Comparison of ENCODE assay signal across 1 cellular context in the genomic region with DNA sequence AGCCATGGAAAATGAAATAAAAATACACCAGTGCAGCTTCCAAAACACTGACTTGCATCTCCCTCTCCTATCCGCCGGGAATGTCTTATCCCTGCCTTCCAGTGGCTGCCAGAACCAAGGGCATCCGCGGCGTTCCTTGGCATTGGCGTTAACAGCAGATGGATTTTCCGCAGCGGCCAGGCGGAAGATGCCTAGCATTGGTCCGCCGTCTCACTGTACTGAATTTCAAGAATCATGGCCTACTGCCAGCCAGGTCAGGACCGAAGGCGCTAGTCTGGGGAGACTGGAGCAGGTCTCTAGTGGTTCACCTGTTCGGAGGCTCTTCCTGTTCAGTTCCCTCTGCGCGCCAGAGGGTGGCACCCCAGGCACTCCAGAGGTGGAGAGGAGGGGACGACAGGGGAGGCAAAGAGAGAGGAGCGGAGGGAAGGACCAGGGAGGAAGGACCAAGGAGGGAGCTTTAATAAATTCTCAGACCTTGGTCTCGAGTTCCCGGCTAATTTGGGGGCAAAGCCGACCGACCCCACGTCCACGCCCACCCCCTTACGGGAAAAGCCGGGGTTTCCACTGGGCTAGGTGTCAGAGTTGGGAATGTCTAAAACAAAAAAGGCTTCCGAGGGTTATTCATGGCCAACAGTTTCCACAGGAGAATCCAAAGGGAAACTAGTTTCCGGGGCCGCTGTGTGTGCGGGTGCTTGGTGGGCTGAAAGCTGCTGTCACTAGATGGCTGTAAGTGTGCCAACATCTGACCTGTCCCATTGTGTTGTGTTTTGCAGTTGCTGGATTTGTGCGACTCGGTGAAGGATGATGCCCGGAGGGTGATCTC.
A peak's percentile ranks its signal among the peaks of the same experiment; 100 is the strongest.
TF ChIP-seq lines count a peak whose summit lies in the region.

No MANE protein-coding gene starts in this region.

TF ChIP-seq in HepG2, 621 proteins besides CTCF, POLR2A, EP300 and RAD21 (continued from another document and continues in another):
- TF ChIP-seq ZNF605 (CRISPR knock-in tag; IDR thresholded peaks at IDR 0.05) = peak; percentile 63; the same call in 1 of the 2 replicates
- TF ChIP-seq, protein P1, sequence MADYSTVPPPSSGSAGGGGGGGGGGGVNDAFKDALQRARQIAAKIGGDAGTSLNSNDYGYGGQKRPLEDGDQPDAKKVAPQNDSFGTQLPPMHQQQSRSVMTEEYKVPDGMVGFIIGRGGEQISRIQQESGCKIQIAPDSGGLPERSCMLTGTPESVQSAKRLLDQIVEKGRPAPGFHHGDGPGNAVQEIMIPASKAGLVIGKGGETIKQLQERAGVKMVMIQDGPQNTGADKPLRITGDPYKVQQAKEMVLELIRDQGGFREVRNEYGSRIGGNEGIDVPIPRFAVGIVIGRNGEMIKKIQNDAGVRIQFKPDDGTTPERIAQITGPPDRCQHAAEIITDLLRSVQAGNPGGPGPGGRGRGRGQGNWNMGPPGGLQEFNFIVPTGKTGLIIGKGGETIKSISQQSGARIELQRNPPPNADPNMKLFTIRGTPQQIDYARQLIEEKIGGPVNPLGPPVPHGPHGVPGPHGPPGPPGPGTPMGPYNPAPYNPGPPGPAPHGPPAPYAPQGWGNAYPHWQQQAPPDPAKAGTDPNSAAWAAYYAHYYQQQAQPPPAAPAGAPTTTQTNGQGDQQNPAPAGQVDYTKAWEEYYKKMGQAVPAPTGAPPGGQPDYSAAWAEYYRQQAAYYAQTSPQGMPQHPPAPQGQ (CRISPR knock-in tag; IDR thresholded peaks at IDR 0.05; ENCODE audit: borderline replicate concordance) = no peak
- TF ChIP-seq, protein P2, sequence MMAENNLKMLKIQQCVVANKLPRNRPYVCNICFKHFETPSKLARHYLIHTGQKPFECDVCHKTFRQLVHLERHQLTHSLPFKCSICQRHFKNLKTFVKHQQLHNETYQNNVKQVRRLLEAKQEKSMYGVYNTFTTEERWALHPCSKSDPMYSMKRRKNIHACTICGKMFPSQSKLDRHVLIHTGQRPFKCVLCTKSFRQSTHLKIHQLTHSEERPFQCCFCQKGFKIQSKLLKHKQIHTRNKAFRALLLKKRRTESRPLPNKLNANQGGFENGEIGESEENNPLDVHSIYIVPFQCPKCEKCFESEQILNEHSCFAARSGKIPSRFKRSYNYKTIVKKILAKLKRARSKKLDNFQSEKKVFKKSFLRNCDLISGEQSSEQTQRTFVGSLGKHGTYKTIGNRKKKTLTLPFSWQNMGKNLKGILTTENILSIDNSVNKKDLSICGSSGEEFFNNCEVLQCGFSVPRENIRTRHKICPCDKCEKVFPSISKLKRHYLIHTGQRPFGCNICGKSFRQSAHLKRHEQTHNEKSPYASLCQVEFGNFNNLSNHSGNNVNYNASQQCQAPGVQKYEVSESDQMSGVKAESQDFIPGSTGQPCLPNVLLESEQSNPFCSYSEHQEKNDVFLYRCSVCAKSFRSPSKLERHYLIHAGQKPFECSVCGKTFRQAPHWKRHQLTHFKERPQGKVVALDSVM (CRISPR knock-in tag; IDR thresholded peaks at IDR 0.05) = no peak; the same call in 1 of the 2 replicates
- no peak for TF ChIP-seq RORA (CRISPR knock-in tag; IDR thresholded peaks at IDR 0.05)
- no peak for TF ChIP-seq ZNF550 (CRISPR knock-in tag; IDR thresholded peaks at IDR 0.05; ENCODE audit: borderline replicate concordance)
- TF ChIP-seq ZNF572 (CRISPR knock-in tag; IDR thresholded peaks at IDR 0.05) = 0 out of 2 replicates have a peak, but pooled peaks have one; percentile 24
- TF ChIP-seq, protein P3, sequence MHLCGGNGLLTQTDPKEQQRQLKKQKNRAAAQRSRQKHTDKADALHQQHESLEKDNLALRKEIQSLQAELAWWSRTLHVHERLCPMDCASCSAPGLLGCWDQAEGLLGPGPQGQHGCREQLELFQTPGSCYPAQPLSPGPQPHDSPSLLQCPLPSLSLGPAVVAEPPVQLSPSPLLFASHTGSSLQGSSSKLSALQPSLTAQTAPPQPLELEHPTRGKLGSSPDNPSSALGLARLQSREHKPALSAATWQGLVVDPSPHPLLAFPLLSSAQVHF (CRISPR knock-in tag; IDR thresholded peaks at IDR 0.05) = no peak
- TF ChIP-seq ZNF879 (CRISPR knock-in tag; IDR thresholded peaks at IDR 0.05) = no peak
- TF ChIP-seq, protein P4, sequence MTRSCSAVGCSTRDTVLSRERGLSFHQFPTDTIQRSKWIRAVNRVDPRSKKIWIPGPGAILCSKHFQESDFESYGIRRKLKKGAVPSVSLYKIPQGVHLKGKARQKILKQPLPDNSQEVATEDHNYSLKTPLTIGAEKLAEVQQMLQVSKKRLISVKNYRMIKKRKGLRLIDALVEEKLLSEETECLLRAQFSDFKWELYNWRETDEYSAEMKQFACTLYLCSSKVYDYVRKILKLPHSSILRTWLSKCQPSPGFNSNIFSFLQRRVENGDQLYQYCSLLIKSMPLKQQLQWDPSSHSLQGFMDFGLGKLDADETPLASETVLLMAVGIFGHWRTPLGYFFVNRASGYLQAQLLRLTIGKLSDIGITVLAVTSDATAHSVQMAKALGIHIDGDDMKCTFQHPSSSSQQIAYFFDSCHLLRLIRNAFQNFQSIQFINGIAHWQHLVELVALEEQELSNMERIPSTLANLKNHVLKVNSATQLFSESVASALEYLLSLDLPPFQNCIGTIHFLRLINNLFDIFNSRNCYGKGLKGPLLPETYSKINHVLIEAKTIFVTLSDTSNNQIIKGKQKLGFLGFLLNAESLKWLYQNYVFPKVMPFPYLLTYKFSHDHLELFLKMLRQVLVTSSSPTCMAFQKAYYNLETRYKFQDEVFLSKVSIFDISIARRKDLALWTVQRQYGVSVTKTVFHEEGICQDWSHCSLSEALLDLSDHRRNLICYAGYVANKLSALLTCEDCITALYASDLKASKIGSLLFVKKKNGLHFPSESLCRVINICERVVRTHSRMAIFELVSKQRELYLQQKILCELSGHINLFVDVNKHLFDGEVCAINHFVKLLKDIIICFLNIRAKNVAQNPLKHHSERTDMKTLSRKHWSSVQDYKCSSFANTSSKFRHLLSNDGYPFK (CRISPR knock-in tag; IDR thresholded peaks at IDR 0.05; ENCODE audit: borderline replicate concordance) = no peak; the same call in 1 of the 2 replicates
- TF ChIP-seq SAP130 (CRISPR knock-in tag; IDR thresholded peaks at IDR 0.05; ENCODE audit: low read depth) = 0 out of 2 replicates have a peak, but pooled peaks have one; percentile 25
- TF ChIP-seq ZSCAN31 (CRISPR knock-in tag; IDR thresholded peaks at IDR 0.05; ENCODE audit: low read depth) = no peak
- TF ChIP-seq, protein P5, sequence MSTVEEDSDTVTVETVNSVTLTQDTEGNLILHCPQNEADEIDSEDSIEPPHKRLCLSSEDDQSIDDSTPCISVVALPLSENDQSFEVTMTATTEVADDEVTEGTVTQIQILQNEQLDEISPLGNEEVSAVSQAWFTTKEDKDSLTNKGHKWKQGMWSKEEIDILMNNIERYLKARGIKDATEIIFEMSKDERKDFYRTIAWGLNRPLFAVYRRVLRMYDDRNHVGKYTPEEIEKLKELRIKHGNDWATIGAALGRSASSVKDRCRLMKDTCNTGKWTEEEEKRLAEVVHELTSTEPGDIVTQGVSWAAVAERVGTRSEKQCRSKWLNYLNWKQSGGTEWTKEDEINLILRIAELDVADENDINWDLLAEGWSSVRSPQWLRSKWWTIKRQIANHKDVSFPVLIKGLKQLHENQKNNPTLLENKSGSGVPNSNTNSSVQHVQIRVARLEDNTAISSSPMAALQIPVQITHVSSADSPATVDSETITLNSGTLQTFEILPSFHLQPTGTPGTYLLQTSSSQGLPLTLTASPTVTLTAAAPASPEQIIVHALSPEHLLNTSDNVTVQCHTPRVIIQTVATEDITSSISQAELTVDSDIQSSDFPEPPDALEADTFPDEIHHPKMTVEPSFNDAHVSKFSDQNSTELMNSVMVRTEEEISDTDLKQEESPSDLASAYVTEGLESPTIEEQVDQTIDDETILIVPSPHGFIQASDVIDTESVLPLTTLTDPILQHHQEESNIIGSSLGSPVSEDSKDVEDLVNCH (CRISPR knock-in tag; IDR thresholded peaks at IDR 0.05) = no peak
- 0 out of 2 replicates have a peak, but pooled peaks have one; percentile 38 for TF ChIP-seq SMYD3 (CRISPR knock-in tag; IDR thresholded peaks at IDR 0.05)
- no peak for TF ChIP-seq PCBP2 (optimal IDR thresholded peaks at IDR 0.05; ENCODE audit: low read depth, low read length, poor library complexity, severe bottlenecking)
- no peak for TF ChIP-seq RCOR2 (CRISPR knock-in tag; IDR thresholded peaks at IDR 0.05)
- TF ChIP-seq, protein P6, sequence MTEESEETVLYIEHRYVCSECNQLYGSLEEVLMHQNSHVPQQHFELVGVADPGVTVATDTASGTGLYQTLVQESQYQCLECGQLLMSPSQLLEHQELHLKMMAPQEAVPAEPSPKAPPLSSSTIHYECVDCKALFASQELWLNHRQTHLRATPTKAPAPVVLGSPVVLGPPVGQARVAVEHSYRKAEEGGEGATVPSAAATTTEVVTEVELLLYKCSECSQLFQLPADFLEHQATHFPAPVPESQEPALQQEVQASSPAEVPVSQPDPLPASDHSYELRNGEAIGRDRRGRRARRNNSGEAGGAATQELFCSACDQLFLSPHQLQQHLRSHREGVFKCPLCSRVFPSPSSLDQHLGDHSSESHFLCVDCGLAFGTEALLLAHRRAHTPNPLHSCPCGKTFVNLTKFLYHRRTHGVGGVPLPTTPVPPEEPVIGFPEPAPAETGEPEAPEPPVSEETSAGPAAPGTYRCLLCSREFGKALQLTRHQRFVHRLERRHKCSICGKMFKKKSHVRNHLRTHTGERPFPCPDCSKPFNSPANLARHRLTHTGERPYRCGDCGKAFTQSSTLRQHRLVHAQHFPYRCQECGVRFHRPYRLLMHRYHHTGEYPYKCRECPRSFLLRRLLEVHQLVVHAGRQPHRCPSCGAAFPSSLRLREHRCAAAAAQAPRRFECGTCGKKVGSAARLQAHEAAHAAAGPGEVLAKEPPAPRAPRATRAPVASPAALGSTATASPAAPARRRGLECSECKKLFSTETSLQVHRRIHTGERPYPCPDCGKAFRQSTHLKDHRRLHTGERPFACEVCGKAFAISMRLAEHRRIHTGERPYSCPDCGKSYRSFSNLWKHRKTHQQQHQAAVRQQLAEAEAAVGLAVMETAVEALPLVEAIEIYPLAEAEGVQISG (CRISPR knock-in tag; IDR thresholded peaks at IDR 0.05) = peak; percentile 36; the same call in 1 of the 2 replicates
- TF ChIP-seq, protein P7, sequence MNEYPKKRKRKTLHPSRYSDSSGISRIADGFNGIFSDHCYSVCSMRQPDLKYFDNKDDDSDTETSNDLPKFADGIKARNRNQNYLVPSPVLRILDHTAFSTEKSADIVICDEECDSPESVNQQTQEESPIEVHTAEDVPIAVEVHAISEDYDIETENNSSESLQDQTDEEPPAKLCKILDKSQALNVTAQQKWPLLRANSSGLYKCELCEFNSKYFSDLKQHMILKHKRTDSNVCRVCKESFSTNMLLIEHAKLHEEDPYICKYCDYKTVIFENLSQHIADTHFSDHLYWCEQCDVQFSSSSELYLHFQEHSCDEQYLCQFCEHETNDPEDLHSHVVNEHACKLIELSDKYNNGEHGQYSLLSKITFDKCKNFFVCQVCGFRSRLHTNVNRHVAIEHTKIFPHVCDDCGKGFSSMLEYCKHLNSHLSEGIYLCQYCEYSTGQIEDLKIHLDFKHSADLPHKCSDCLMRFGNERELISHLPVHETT (CRISPR knock-in tag; conservative IDR thresholded peaks at IDR 0.05) = peak; percentile 60; the same call in 1 of the 2 replicates
- peak; percentile 66; the same call in 1 of the 2 replicates for TF ChIP-seq YEATS2 (CRISPR knock-in tag; IDR thresholded peaks at IDR 0.05; ENCODE audit: borderline replicate concordance)
- no peak for TF ChIP-seq ZZZ3 (CRISPR knock-in tag; IDR thresholded peaks at IDR 0.05; ENCODE audit: borderline replicate concordance)
- no peak for TF ChIP-seq RFX5 (IDR thresholded peaks at IDR 0.05; ENCODE audit: low read depth, low read length)
- 0 out of 2 replicates have a peak, but pooled peaks have one; percentile 22 for TF ChIP-seq HMG20A (CRISPR knock-in tag; IDR thresholded peaks at IDR 0.05; ENCODE audit: borderline replicate concordance)
- TF ChIP-seq ZNF7 (CRISPR knock-in tag; IDR thresholded peaks at IDR 0.05) = no peak
- TF ChIP-seq ZNF616 (CRISPR knock-in tag; IDR thresholded peaks at IDR 0.05; ENCODE audit: low read depth) = no peak
- no peak for TF ChIP-seq HOXA9 (CRISPR knock-in tag; IDR thresholded peaks at IDR 0.05; ENCODE audit: borderline replicate concordance)
- no peak for TF ChIP-seq ADNP (CRISPR knock-in tag; IDR thresholded peaks at IDR 0.05)
- no peak for TF ChIP-seq PRPF4 (IDR thresholded peaks at IDR 0.05; ENCODE audit: low read depth, low read length, poor library complexity, severe bottlenecking)
- TF ChIP-seq ZNF138 (CRISPR knock-in tag; IDR thresholded peaks at IDR 0.05; ENCODE audit: low read depth) = no peak
- no peak for TF ChIP-seq AGO1 (IDR thresholded peaks at IDR 0.05; ENCODE audit: low read depth, low read length, poor library complexity, severe bottlenecking)
- peak; percentile 65 for TF ChIP-seq TEAD3 (CRISPR knock-in tag; optimal IDR thresholded peaks at IDR 0.05; ENCODE audit: borderline replicate concordance)
- no peak for TF ChIP-seq ZNF234 (CRISPR knock-in tag; conservative IDR thresholded peaks at IDR 0.05)
- peak; percentile 53; the same call in 1 of the 2 replicates for TF ChIP-seq ZNF124 (CRISPR knock-in tag; IDR thresholded peaks at IDR 0.05)
- peak; percentile 51 for TF ChIP-seq YY1 (IDR thresholded peaks at IDR 0.05; ENCODE audit: insufficient read depth, insufficient replicate concordance, low read depth, low read length)
- no peak for TF ChIP-seq PAF1 (CRISPR knock-in tag; IDR thresholded peaks at IDR 0.05)
- 0 out of 2 replicates have a peak, but pooled peaks have one; percentile 36 for TF ChIP-seq PHF21A (CRISPR knock-in tag; IDR thresholded peaks at IDR 0.05)
- TF ChIP-seq ZNF33A (CRISPR knock-in tag; IDR thresholded peaks at IDR 0.05; ENCODE audit: borderline replicate concordance) = no peak
- TF ChIP-seq SSRP1 (CRISPR knock-in tag; IDR thresholded peaks at IDR 0.05) = 0 out of 2 replicates have a peak, but pooled peaks have one; percentile 70
- no peak for TF ChIP-seq ZNF274 (CRISPR knock-in tag; IDR thresholded peaks at IDR 0.05)
- TF ChIP-seq ZNF282 (IDR thresholded peaks at IDR 0.05; ENCODE audit: partially characterized antibody) = no peak
- no peak for TF ChIP-seq MED8 (CRISPR knock-in tag; IDR thresholded peaks at IDR 0.05; ENCODE audit: insufficient replicate concordance)
- TF ChIP-seq, protein P8, sequence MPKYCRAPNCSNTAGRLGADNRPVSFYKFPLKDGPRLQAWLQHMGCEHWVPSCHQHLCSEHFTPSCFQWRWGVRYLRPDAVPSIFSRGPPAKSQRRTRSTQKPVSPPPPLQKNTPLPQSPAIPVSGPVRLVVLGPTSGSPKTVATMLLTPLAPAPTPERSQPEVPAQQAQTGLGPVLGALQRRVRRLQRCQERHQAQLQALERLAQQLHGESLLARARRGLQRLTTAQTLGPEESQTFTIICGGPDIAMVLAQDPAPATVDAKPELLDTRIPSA (CRISPR knock-in tag; IDR thresholded peaks at IDR 0.05; ENCODE audit: borderline replicate concordance) = no peak
- peak; percentile 31; the same call in 1 of the 2 replicates for TF ChIP-seq ZNF652 (CRISPR knock-in tag; IDR thresholded peaks at IDR 0.05; ENCODE audit: borderline replicate concordance, low read depth)
- no peak for TF ChIP-seq MTF2 (CRISPR knock-in tag; IDR thresholded peaks at IDR 0.05; ENCODE audit: borderline replicate concordance)
- TF ChIP-seq CBX2 (IDR thresholded peaks at IDR 0.05; ENCODE audit: low read depth, low read length) = no peak
- TF ChIP-seq CBX2 (CRISPR knock-in tag; IDR thresholded peaks at IDR 0.05; ENCODE audit: low read depth) = no peak
- TF ChIP-seq ZNF331 (CRISPR knock-in tag; IDR thresholded peaks at IDR 0.05) = 0 out of 2 replicates have a peak, but pooled peaks have one; percentile 32
- peak; percentile 92 for TF ChIP-seq KDM2A (CRISPR knock-in tag; IDR thresholded peaks at IDR 0.05; ENCODE audit: borderline replicate concordance, low read depth)
- no peak for TF ChIP-seq TCF7L2 (IDR thresholded peaks at IDR 0.05; ENCODE audit: low read depth, low read length)
- peak; percentile 72 for TF ChIP-seq GATAD2A (CRISPR knock-in tag; IDR thresholded peaks at IDR 0.05)
- peak; percentile 54; the same call in 1 of the 2 replicates for TF ChIP-seq KMT2B (CRISPR knock-in tag; IDR thresholded peaks at IDR 0.05)
- no peak for TF ChIP-seq GPN1 (CRISPR knock-in tag; IDR thresholded peaks at IDR 0.05; ENCODE audit: borderline replicate concordance)
